Comparison of ENCODE assay signal across 19 cellular contexts in genomic region chr1:53285969-53286760, GRCh38. TPM values are rescaled to one million over a fixed set of nuclear protein-coding genes. Genes with fewer than 3 reads are reported as not detected.
DNase-seq lines count a peak whose midpoint lies in the region; ATAC-seq and TF ChIP-seq lines count a peak whose summit lies in the region.
"Had no signal": no experiment of that assay in that cellular context is flagged by ENCODE, and none has a peak within 500 bp of the region (broad histone marks: within the 10 kb centered on the region; RNA-seq: fewer than 3 reads in every experiment).

No MANE protein-coding gene starts in this region.

- ATAC-seq in GM18498 (IDR thresholded peaks at IDR 0.05; ENCODE audit: unreplicated experiment) (peak; percentile 47), GM21786 (IDR thresholded peaks at IDR 0.05; ENCODE audit: unreplicated experiment) (peak; percentile 61), left colon (no peak)
- no peak for ATAC-seq in CD8-positive, alpha-beta T cell
- ATAC-seq: HCT116, HepG2, left lung had no signal

- H3K4ac ChIP-seq in mesendoderm (ENCODE audit: low read depth, low read length) = no peak overlapping the region

- H3K9me3 ChIP-seq in CD8-positive, alpha-beta T cell (ENCODE audit: low read length) = no peaks in the 10 kb centered on the region
- H3K9me3 ChIP-seq: left lung, prostate gland, stomach had no signal

- no peak overlapping the region for H3K27ac ChIP-seq in mesendoderm (ENCODE audit: low read depth, low read length)
- H3K27ac ChIP-seq in CD8-positive, alpha-beta T cell (ENCODE audit: low read depth, low read length) = no peak overlapping the region
- H3K27ac ChIP-seq: left lung, prostate gland, stomach had no signal

- TF ChIP-seq CTCF in CD8-positive, alpha-beta T cell (IDR thresholded peaks at IDR 0.05) = no peak

- peaks cover 3% of the 10 kb centered on the region for H3K4me1 ChIP-seq in mesendoderm (ENCODE audit: control insufficient read depth, low read depth, low read length)
- H3K4me1 ChIP-seq in CD8-positive, alpha-beta T cell (ENCODE audit: insufficient read depth, low read length) = no peaks in the 10 kb centered on the region
- H3K4me1 ChIP-seq: left lung, prostate gland, stomach had no signal

- H3K36me3 Mint-ChIP-seq in activated CD4-positive, alpha-beta memory T cell treated with anti-CD3 and anti-CD28 coated beads, Interleukin-2, amount 10 ng/mL, durations not matched to agents 7 days and 5 days (ENCODE audit: low read depth) = peaks cover 37% of the 10 kb centered on the region
- H3K36me3 Mint-ChIP-seq in CD8-positive, alpha-beta T cell = peaks cover 4% of the 10 kb centered on the region
- H3K36me3 Mint-ChIP-seq: activated naive CD8-positive, alpha-beta T cell treated with anti-CD3 and anti-CD28 coated beads, Interleukin-2, amount 10 ng/mL, durations not matched to agents 7 days and 5 days; type B pancreatic cell had no signal

- POLR2A ChIA-PET in activated CD4-positive, alpha-beta memory T cell treated with anti-CD3 and anti-CD28 coated beads, Interleukin-2, amount 10 ng/mL, durations not matched to agents 7 days and 5 days (lab: Charles Lee) = interaction anchor here (0.8 kb wide), 1 partner anchor 40 kb away, joined by 3 read pairs; no protein-coding TSS in a partner anchor
- POLR2A ChIA-PET in CD8-positive, alpha-beta T cell (lab: Charles Lee) = no interaction called here

- peaks cover 6% of the 10 kb centered on the region for H3K79me1 ChIP-seq in mesendoderm (ENCODE audit: low read length)

- H3K27me3 Mint-ChIP-seq in activated CD4-positive, alpha-beta memory T cell treated with anti-CD3 and anti-CD28 coated beads, Interleukin-2, amount 10 ng/mL, durations not matched to agents 7 days and 5 days = no peaks in the 10 kb centered on the region
- no peaks in the 10 kb centered on the region for H3K27me3 Mint-ChIP-seq in CD8-positive, alpha-beta T cell (ENCODE audit: low read depth)
- H3K27me3 Mint-ChIP-seq: activated naive CD8-positive, alpha-beta T cell treated with anti-CD3 and anti-CD28 coated beads, Interleukin-2, amount 10 ng/mL, durations not matched to agents 7 days and 5 days; CD4-positive, alpha-beta T cell; type B pancreatic cell had no signal

- no peak overlapping the region for H2BK120ac ChIP-seq in mesendoderm (ENCODE audit: low read depth, low read length)

- H3K4me3 ChIP-seq in mesendoderm (ENCODE audit: low read length) = no peak overlapping the region
- H3K4me3 ChIP-seq in CD8-positive, alpha-beta T cell (ENCODE audit: low read depth, low read length) = no peak overlapping the region
- H3K4me3 ChIP-seq: left lung, prostate gland, stomach had no signal

- no peaks in the 10 kb centered on the region for H3K27me3 ChIP-seq in mesendoderm (ENCODE audit: insufficient read depth, low read length, poor library complexity)
- H3K27me3 ChIP-seq in CD8-positive, alpha-beta T cell (ENCODE audit: insufficient read depth, low read length) = no peaks in the 10 kb centered on the region
- H3K27me3 ChIP-seq: left lung had no signal

- no peak overlapping the region for H2BK15ac ChIP-seq in mesendoderm (replicated peaks; ENCODE audit: low read depth)

- H2BK5ac ChIP-seq in mesendoderm (ENCODE audit: low read length) = no peak overlapping the region

- H3K27ac Mint-ChIP-seq in activated CD4-positive, alpha-beta memory T cell treated with anti-CD3 and anti-CD28 coated beads, Interleukin-2, amount 10 ng/mL, durations not matched to agents 7 days and 5 days = peak overlapping the region; percentile 35
- H3K27ac Mint-ChIP-seq in CD8-positive, alpha-beta T cell = no peak overlapping the region
- H3K27ac Mint-ChIP-seq: activated naive CD8-positive, alpha-beta T cell treated with anti-CD3 and anti-CD28 coated beads, Interleukin-2, amount 10 ng/mL, durations not matched to agents 7 days and 5 days; CD4-positive, alpha-beta T cell; type B pancreatic cell had no signal

- no peak overlapping the region for H3K56ac ChIP-seq in mesendoderm (ENCODE audit: low read length)

- no peak overlapping the region for H2AK5ac ChIP-seq in mesendoderm (ENCODE audit: low read length)

- WGBS in mesendoderm (ENCODE audit: extremely low coverage, insufficient coverage, low lambda C conversion rate) = no CpG with 5 or more reads among the region's 8 CpGs

- no peaks in the 10 kb centered on the region for H3K9me3 Mint-ChIP-seq in activated CD4-positive, alpha-beta memory T cell treated with anti-CD3 and anti-CD28 coated beads, Interleukin-2, amount 10 ng/mL, durations not matched to agents 7 days and 5 days
- no peaks in the 10 kb centered on the region for H3K9me3 Mint-ChIP-seq in CD8-positive, alpha-beta T cell
- H3K9me3 Mint-ChIP-seq: activated naive CD8-positive, alpha-beta T cell treated with anti-CD3 and anti-CD28 coated beads, Interleukin-2, amount 10 ng/mL, durations not matched to agents 7 days and 5 days; CD4-positive, alpha-beta T cell; type B pancreatic cell had no signal

- H3K36me3 ChIP-seq in mesendoderm (ENCODE audit: control insufficient read depth, insufficient read depth, low read length) = peaks cover 21% of the 10 kb centered on the region
- no peaks in the 10 kb centered on the region for H3K36me3 ChIP-seq in CD8-positive, alpha-beta T cell (ENCODE audit: insufficient read depth, low read length)
- H3K36me3 ChIP-seq: prostate gland, stomach had no signal

- CTCF ChIA-PET in activated CD4-positive, alpha-beta memory T cell treated with anti-CD3 and anti-CD28 coated beads, Interleukin-2, amount 10 ng/mL, durations not matched to agents 7 days and 5 days (lab: Charles Lee) = interaction anchor here (1.3 to 2.1 kb wide), 2 partner anchors 8 to 9 kb away, joined by 3 to 9 read pairs; no protein-coding TSS in a partner anchor
- CTCF ChIA-PET in CD8-positive, alpha-beta T cell (lab: Charles Lee) = interaction anchor here (1.8 to 5.9 kb wide), 2 partner anchors 8 to 107 kb away, joined by 17 to 55 read pairs; no protein-coding TSS in a partner anchor

- H4K8ac ChIP-seq in mesendoderm (ENCODE audit: low read depth, low read length) = no peak overlapping the region

- no peak overlapping the region for H3K18ac ChIP-seq in mesendoderm (ENCODE audit: low read length)

- no peak overlapping the region for H3K4me2 ChIP-seq in mesendoderm (ENCODE audit: low read length)

- peaks cover 3% of the 10 kb centered on the region for H3K4me1 Mint-ChIP-seq in activated CD4-positive, alpha-beta memory T cell treated with anti-CD3 and anti-CD28 coated beads, Interleukin-2, amount 10 ng/mL, durations not matched to agents 7 days and 5 days
- peaks cover 2% of the 10 kb centered on the region for H3K4me1 Mint-ChIP-seq in CD8-positive, alpha-beta T cell (ENCODE audit: low read depth)

- H3K23ac ChIP-seq in mesendoderm (ENCODE audit: low read length) = no peak overlapping the region

- no peak for DNase-seq in activated CD4-positive, alpha-beta memory T cell treated with anti-CD3 and anti-CD28 coated beads, Interleukin-2, amount 10 ng/mL, durations not matched to agents 7 days and 5 days
- DNase-seq in mesendoderm = peak; percentile 79
- no peak for DNase-seq in left colon
- DNase-seq in activated effector memory CD4-positive, alpha-beta T cell treated with Interleukin-2 at 50 U/mL for 16 hours = no peak
- DNase-seq in CD8-positive, alpha-beta T cell = no peak
- DNase-seq: activated CD8-positive, alpha-beta memory T cell treated with anti-CD3 and anti-CD28 coated beads for 24 hours; activated naive CD8-positive, alpha-beta T cell treated with anti-CD3 and anti-CD28 coated beads, Interleukin-2, amount 10 ng/mL, durations not matched to agents 7 days and 5 days; CD4-positive, alpha-beta T cell; DMS53; left lung; SHP77 treated with DMSO at 0.1 percent for 48 hours; stimulated activated CD4-positive, alpha-beta T cell treated with anti-CD3 and anti-CD28 coated beads, Interleukin-2, amount 100 ng/mL, for 24 hours; stomach had no signal

- intact Hi-C loops in left colon (cut with DNase I, micrococcal nuclease) = no loop called here
- intact Hi-C loops in CD8-positive, alpha-beta T cell (cut with DNase I, micrococcal nuclease) = no loop called here

- no peak overlapping the region for H3K9ac ChIP-seq in mesendoderm (ENCODE audit: low read length)

- H4K5ac ChIP-seq in mesendoderm (ENCODE audit: low read length) = no peak overlapping the region

- no peaks in the 10 kb centered on the region for H3K79me2 ChIP-seq in mesendoderm (ENCODE audit: control insufficient read depth, insufficient read depth, low read length)

- no peak overlapping the region for H3K4me3 Mint-ChIP-seq in activated CD4-positive, alpha-beta memory T cell treated with anti-CD3 and anti-CD28 coated beads, Interleukin-2, amount 10 ng/mL, durations not matched to agents 7 days and 5 days
- no peak overlapping the region for H3K4me3 Mint-ChIP-seq in CD8-positive, alpha-beta T cell
- H3K4me3 Mint-ChIP-seq: activated naive CD8-positive, alpha-beta T cell treated with anti-CD3 and anti-CD28 coated beads, Interleukin-2, amount 10 ng/mL, durations not matched to agents 7 days and 5 days; CD4-positive, alpha-beta T cell; type B pancreatic cell had no signal

RNA-seq across cellular contexts. Expression of gene LRP8, which starts 41.7 kb away (rescaled TPM):
- total RNA-seq in activated CD4-positive, alpha-beta memory T cell treated with anti-CD3 and anti-CD28 coated beads, Interleukin-2, amount 10 ng/mL, durations not matched to agents 7 days and 5 days = 10 to 100 TPM; 51.5 to 52.7 TPM
- 54.5 TPM for polyA plus RNA-seq in mesendoderm (2013, experiment 1 of 2)
- 55.5 TPM for polyA plus RNA-seq in mesendoderm (2013, experiment 2 of 2)
- total RNA-seq in left colon = 1 to 10 TPM; 2.5 to 5.3 TPM
- total RNA-seq in CD8-positive, alpha-beta T cell = 1 to 10 TPM; 7.8 to 8.9 TPM

RNA-seq across cellular contexts. Expression of gene MAGOH, which starts 47.8 kb away (rescaled TPM):
- total RNA-seq in activated CD4-positive, alpha-beta memory T cell treated with anti-CD3 and anti-CD28 coated beads, Interleukin-2, amount 10 ng/mL, durations not matched to agents 7 days and 5 days = 10 to 100 TPM; 65.3 to 65.9 TPM
- polyA plus RNA-seq in mesendoderm (2013, experiment 1 of 2) = 159 TPM
- polyA plus RNA-seq in mesendoderm (2013, experiment 2 of 2) = 156 TPM
- total RNA-seq in left colon = 10 to 100 TPM; 28.8 to 33.5 TPM
- 10 to 100 TPM; 77.2 to 79.5 TPM for total RNA-seq in CD8-positive, alpha-beta T cell

Comparison
In these comparisons a context has a peak if more than half of its experiments do, and no peak if none do; other contexts are left out.
1. ATAC-seq: peak in GM18498 (single experiment) and GM21786 (single experiment); none in left colon (single experiment) and CD8-positive, alpha-beta T cell (single experiment).
2. RNA of gene LRP8, which starts 41.7 kb away (total RNA-seq): 51.5 to 52.7 TPM in activated CD4-positive, alpha-beta memory T cell treated with anti-CD3 and anti-CD28 coated beads, Interleukin-2, amount 10 ng/mL, durations not matched to agents 7 days and 5 days; 7.8 to 8.9 TPM in CD8-positive, alpha-beta T cell and 2.5 to 5.3 TPM in left colon; every median in the first group is over 4 times any median in the second.